19 cellular contexts compared by ENCODE assay signal in the genomic region with DNA sequence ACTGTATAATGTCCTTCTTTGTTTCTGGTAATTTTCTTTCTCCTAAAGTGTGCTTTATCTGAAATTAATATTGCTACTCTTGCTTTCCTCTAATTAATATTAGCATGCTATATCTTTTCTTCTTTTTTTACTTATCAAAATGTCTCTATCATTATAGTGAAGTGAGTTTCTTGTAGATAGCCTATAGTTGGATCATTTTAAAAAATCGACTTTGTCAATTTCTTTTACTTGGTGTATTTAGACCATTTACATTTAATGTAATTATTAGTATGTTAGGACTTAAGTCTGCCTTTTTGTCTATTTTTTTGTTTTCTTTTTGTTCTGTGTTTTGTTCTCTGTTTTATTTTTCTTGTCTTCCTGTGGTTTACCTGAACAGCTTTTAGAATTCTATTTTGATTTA. TPM values are rescaled to one million over a fixed set of nuclear protein-coding genes. Genes with fewer than 3 reads are reported as not detected.
DNase-seq lines count a peak whose midpoint lies in the region; ATAC-seq, FAIRE-seq and TF ChIP-seq lines count a peak whose summit lies in the region.
"Had no signal": no experiment of that assay in that cellular context is flagged by ENCODE, and none has a peak within 500 bp of the region (broad histone marks: within the 10 kb centered on the region; RNA-seq: fewer than 3 reads in every experiment).

No MANE protein-coding gene starts in this region.

- H3K9me2 ChIP-seq in HCT116 (ENCODE audit: insufficient read depth) = no peaks in the 10 kb centered on the region

- H3K9me1 ChIP-seq in K562 (ENCODE audit: control insufficient read depth, insufficient read depth, low read length) = no peaks in the 10 kb centered on the region

- TF ChIP-seq POLR2A in HCT116 (IDR thresholded peaks at IDR 0.05; ENCODE audit: borderline replicate concordance, extremely low read depth, insufficient read depth, insufficient read length) (no peak), K562 (conservative IDR thresholded peaks at IDR 0.05) (no peak)

- H3K4me3 ChIP-seq in HCT116 (replicated peaks in 1 of 2; ENCODE audit: low read depth in 1 of 2, low read length in 2 of 2) (no peak overlapping the region), K562 (no peak overlapping the region)
- H3K4me3 ChIP-seq: BLaER1, GM23338, HAP-1 had no signal

- H3K9ac ChIP-seq in HCT116 (ENCODE audit: low read length) (no peak overlapping the region), K562 (ENCODE audit: insufficient read depth in 1 of 2, low read depth in 2 of 2, low read length in 2 of 2) (no peak overlapping the region)
- H3K9ac ChIP-seq: BLaER1 had no signal

- H3K36me3 ChIP-seq in HCT116 (ENCODE audit: control insufficient read depth in 1 of 2, insufficient read depth in 2 of 2, low read length in 2 of 2) (no peaks in the 10 kb centered on the region), K562 (ENCODE audit: control insufficient read depth, insufficient read depth, low read length) (no peaks in the 10 kb centered on the region)
- H3K36me3 ChIP-seq: BLaER1, HAP-1 had no signal

- in situ Hi-C loops in K562 (cut with MboI) = no loop called here

- FAIRE-seq in A204.1 (lab: Jason Lieb, UNC) = peak; percentile 41
- no peak for FAIRE-seq in K562 (lab: Jason Lieb, UNC)
- FAIRE-seq: GM12891, H54 had no signal

- CTCF ChIA-PET in HCT116 (lab: Charles Lee) (no interaction called here), K562 (lab: Yijun Ruan, JAX; ENCODE audit: low intra/inter-chr PET ratio) (no interaction called here)

- ATAC-seq in HCT116 = no peak
- ATAC-seq in K562 = no peak
- no peak for ATAC-seq in GM19328 (IDR thresholded peaks at IDR 0.05; ENCODE audit: unreplicated experiment)
- ATAC-seq: CD8-positive, alpha-beta T cell; GM23338 had no signal

- H2AFZ ChIP-seq in HCT116 (ENCODE audit: low read depth, low read length, poor library complexity, severe bottlenecking) (no peak overlapping the region), K562 (ENCODE audit: low read depth, low read length) (no peak overlapping the region)
- H2AFZ ChIP-seq: GM23338 had no signal

- H3K27me3 ChIP-seq in HCT116 (ENCODE audit: insufficient read depth, low read length) (no peaks in the 10 kb centered on the region), K562 (ENCODE audit: control insufficient read depth in 2 of 2, insufficient read depth in 2 of 2, low read length in 2 of 2) (no peaks in the 10 kb centered on the region; a peak in 1 of 5 replicates)
- H3K27me3 ChIP-seq: BLaER1 had no signal

- H3K79me2 ChIP-seq in HCT116 (ENCODE audit: insufficient read depth, low read length) (no peaks in the 10 kb centered on the region), K562 (ENCODE audit: control insufficient read depth, insufficient read depth, low read length) (no peaks in the 10 kb centered on the region)

- RAD21 ChIA-PET in HCT116 (lab: Charles Lee; ENCODE audit: low non-redundant PET in 1 of 2, low total read pairs in 2 of 2, uncharacterized antibody in 2 of 2, unreplicated experiment in 2 of 2) = no interaction called here

- H3K9me3 ChIP-seq in HCT116 (ENCODE audit: control insufficient read depth in 1 of 2, insufficient read depth in 1 of 2, low read depth in 1 of 2, low read length in 2 of 2) = peaks cover 5 to 13% of the 10 kb centered on the region in 2 experiments; a peak in 2 of 4 replicates
- no peaks in the 10 kb centered on the region; the same call in 1 of the 2 replicates for H3K9me3 ChIP-seq in K562 (replicated peaks; ENCODE audit: control insufficient read depth, insufficient read depth, low read depth, low read length)

- 17% methylated on average over 1 of the region's 1 CpG for WGBS in K562 (ENCODE audit: insufficient coverage, low coverage, missing lambda C conversion rate)

- BruUV-seq in HCT116 (replicated peaks; lab: Mats Ljungman, UMichigan) (no TSS peak), K562 (replicated peaks; lab: Mats Ljungman, UMichigan) (no TSS peak)

- no peak for TF ChIP-seq EP300 in K562 (IDR thresholded peaks at IDR 0.05; ENCODE audit: low read length)

- intact Hi-C loops in HCT116 (cut with micrococcal nuclease) (no loop called here), K562 (cut with micrococcal nuclease) (no loop called here)

- no peaks in the 10 kb centered on the region for H4K20me1 ChIP-seq in HCT116 (ENCODE audit: insufficient read depth)
- no peaks in the 10 kb centered on the region for H4K20me1 ChIP-seq in K562 (replicated peaks; ENCODE audit: control insufficient read depth, insufficient read depth, low read length)
- H4K20me1 ChIP-seq: BLaER1 had no signal

- H3K27ac ChIP-seq in HCT116 (ENCODE audit: low read depth, low read length) (no peak overlapping the region), K562 (ENCODE audit: extremely low read depth, low read depth, low read length) (no peak overlapping the region)
- H3K27ac ChIP-seq: 22Rv1, BLaER1, C4-2B had no signal

- TF ChIP-seq CTCF in HCT116 (IDR thresholded peaks at IDR 0.05 in 2 of 3, conservative IDR thresholded peaks at IDR 0.05 in 1 of 3; ENCODE audit: borderline replicate concordance in 1 of 3, insufficient read depth in 1 of 3, low read depth in 2 of 3, low read length in 2 of 3) (no peak), K562 (IDR thresholded peaks at IDR 0.05 in 2 of 3, conservative IDR thresholded peaks at IDR 0.05 in 1 of 3; ENCODE audit: insufficient read depth in 2 of 3, low read depth in 1 of 3, low read length in 3 of 3) (no peak)

- no peak overlapping the region for H3K4me2 ChIP-seq in HCT116 (ENCODE audit: low read length)
- no peak overlapping the region for H3K4me2 ChIP-seq in K562 (ENCODE audit: insufficient read depth, low read length)
- H3K4me2 ChIP-seq: BLaER1, GM23338 had no signal

- POLR2A ChIA-PET in HCT116 (lab: Charles Lee) (no interaction called here), K562 (lab: Yijun Ruan, JAX) (interaction anchor here (1.0 to 1.7 kb wide), 2 partner anchors 10 to 15 kb away, joined by 3 to 9 read pairs; no protein-coding TSS in a partner anchor)

- H3K4me1 ChIP-seq in HCT116 (ENCODE audit: control insufficient read depth in 1 of 2, insufficient read depth in 2 of 2, low read length in 2 of 2) (no peaks in the 10 kb centered on the region), K562 (replicated peaks in 1 of 2; ENCODE audit: control insufficient read depth in 2 of 2, insufficient read depth in 2 of 2, low read length in 2 of 2) (peaks cover 0 to 2% of the 10 kb centered on the region in 2 experiments; a peak in 3 of 5 replicates)
- H3K4me1 ChIP-seq: BLaER1, Caco-2, HAP-1 had no signal

- TF ChIP-seq RAD21 in HCT116 (IDR thresholded peaks at IDR 0.05; ENCODE audit: low read depth) (no peak), K562 (CRISPR knock-in tag; conservative IDR thresholded peaks at IDR 0.05 in 1 of 2, IDR thresholded peaks at IDR 0.05 in 1 of 2) (no peak)

- no peak for DNase-seq in HCT116 (ENCODE audit: low read depth, low spot score)
- DNase-seq in K562 (ENCODE audit: extremely low read depth in 1 of 4, low spot score in 3 of 4) = no peak
- DNase-seq in midbrain (lab: John Stamatoyannopoulos, UW) = no peak
- DNase-seq in activated CD8-positive, alpha-beta memory T cell treated with anti-CD3 and anti-CD28 coated beads, Interleukin-2, amount 50 U/mL, for 48 hours = no peak
- DNase-seq: Caco-2; CD4-positive, CD25-positive, alpha-beta regulatory T cell; CD8-positive, alpha-beta T cell; DMS153; EL; GF-D8 had no signal

TF ChIP-seq in HCT116, 20 proteins besides CTCF, POLR2A, EP300 and RAD21:
- TF ChIP-seq, protein P1, sequence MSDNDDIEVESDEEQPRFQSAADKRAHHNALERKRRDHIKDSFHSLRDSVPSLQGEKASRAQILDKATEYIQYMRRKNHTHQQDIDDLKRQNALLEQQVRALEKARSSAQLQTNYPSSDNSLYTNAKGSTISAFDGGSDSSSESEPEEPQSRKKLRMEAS (IDR thresholded peaks at IDR 0.05) = no peak
- peak; percentile 71; the same call in 1 of the 2 replicates for TF ChIP-seq CBX3 (IDR thresholded peaks at IDR 0.05; ENCODE audit: low read depth)
- TF ChIP-seq CEBPB (IDR thresholded peaks at IDR 0.05; ENCODE audit: low read depth) = no peak

TF ChIP-seq in K562, 482 proteins besides CTCF, POLR2A, EP300 and RAD21 (continues in another document):
- TF ChIP-seq, protein P2, sequence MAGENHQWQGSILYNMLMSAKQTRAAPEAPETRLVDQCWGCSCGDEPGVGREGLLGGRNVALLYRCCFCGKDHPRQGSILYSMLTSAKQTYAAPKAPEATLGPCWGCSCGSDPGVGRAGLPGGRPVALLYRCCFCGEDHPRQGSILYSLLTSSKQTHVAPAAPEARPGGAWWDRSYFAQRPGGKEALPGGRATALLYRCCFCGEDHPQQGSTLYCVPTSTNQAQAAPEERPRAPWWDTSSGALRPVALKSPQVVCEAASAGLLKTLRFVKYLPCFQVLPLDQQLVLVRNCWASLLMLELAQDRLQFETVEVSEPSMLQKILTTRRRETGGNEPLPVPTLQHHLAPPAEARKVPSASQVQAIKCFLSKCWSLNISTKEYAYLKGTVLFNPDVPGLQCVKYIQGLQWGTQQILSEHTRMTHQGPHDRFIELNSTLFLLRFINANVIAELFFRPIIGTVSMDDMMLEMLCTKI (IDR thresholded peaks at IDR 0.05; ENCODE audit: partially characterized antibody) = no peak
- no peak for TF ChIP-seq HSF4 (CRISPR knock-in tag; IDR thresholded peaks at IDR 0.05; ENCODE audit: borderline replicate concordance)

RNA-seq across cellular contexts. Expression of a gene that starts 35.4 kb away (rescaled TPM):
- total RNA-seq in HCT116 (2021; ENCODE audit: unreplicated experiment) (34.9 TPM), K562 (2014; rRNA removed) (25.7 and 28.0 TPM in 2 replicates), K562 (2014; rRNA removed; fragmentation: Illumina TruSeq; extraction: Trizol) (24.0 and 26.2 TPM in 2 replicates), K562 (2015; rRNA removed; fragmentation: Illumina TruSeq; extraction: Trizol) (39.4 and 39.5 TPM in 2 replicates), K562 (2021) (30.0 and 32.2 TPM in 2 replicates)
- polyA plus RNA-seq in HCT116 (2012) = 27.6 and 36.1 TPM in 2 replicates
- total RNA-seq in K562 (2011; cell fraction: chromatin; rRNA removed; ENCODE audit: low replicate concordance) = 19.1 and 19.5 TPM in 2 replicates
- total RNA-seq in K562 (2011; cell fraction: nucleolus; rRNA removed) = 12.8 and 17.0 TPM in 2 replicates
- 23.6 and 30.7 TPM in 2 replicates for total RNA-seq in K562 (2011; cell fraction: nucleoplasm; rRNA removed)
- polyA plus RNA-seq in K562 (2011; rRNA removed) (29.0 and 31.4 TPM in 2 replicates), K562 (2014; fragmentation: Illumina TruSeq; extraction: Trizol) (23.2 and 30.9 TPM in 2 replicates), K562 (2014; fragmentation: Nextera tagmentation; extraction: Ambion mirVana) (1 to 10 TPM; 5.8 to 6.8 TPM), K562 (2014; rRNA removed) (26.7 and 27.1 TPM in 2 replicates)
- 24.5 and 27.9 TPM in 2 replicates for polyA plus RNA-seq in K562 (2011; cell fraction: cytosol; rRNA removed)
- 14.2 and 19.3 TPM in 2 replicates for polyA plus RNA-seq in K562 (2011; cell fraction: nucleus; rRNA removed)
- polyA plus RNA-seq in K562 (2012) = 31.0 and 76.8 TPM in 2 replicates
- 24.2 and 25.4 TPM in 2 replicates for polyA minus RNA-seq in K562 (2011; rRNA and poly(A)+ RNA removed)
- 11.7 and 14.7 TPM in 2 replicates for polyA minus RNA-seq in K562 (2011; cell fraction: cytosol; rRNA and poly(A)+ RNA removed)
- 10.0 and 13.7 TPM in 2 replicates for polyA minus RNA-seq in K562 (2011; cell fraction: nucleus; rRNA and poly(A)+ RNA removed)
